Comparison of ENCODE assay signal across 1 cellular context in the genomic region with DNA sequence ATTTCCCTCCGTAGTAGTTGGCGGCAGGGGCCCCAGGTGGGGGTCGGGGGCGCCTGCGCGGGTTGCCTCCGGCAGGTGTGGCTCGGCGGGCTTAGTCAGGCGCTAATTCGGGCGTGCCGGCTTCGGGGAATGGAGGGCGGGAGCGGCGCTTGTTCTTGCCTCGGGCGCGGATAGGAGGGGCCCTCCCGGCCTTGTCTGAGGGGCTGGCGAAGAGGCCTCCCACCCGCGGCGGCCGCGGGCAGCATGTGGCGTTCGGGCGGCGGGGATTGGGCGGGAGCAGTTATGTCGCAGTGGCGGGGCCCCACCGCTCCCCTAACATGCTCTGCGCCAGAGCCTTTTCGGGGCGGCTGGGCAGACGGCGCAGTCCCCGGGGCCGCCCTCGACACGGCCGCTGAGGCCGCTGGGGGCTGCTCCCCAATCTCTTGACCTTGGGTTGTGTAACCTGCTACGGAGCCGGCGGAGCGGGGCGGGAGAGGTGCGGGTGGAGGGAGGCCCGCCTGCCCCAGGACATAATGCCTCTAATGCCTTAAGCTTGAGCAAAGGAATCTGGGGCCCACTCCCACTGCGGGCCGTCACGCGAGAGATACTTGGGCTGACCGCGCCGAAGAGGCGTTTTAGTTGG.
TF ChIP-seq lines count a peak whose summit lies in the region.

No MANE protein-coding gene starts in this region.

TF ChIP-seq in K562, 482 proteins besides CTCF, POLR2A, EP300 and RAD21 (continued from another document and continues in another):
- TF ChIP-seq, protein P1, sequence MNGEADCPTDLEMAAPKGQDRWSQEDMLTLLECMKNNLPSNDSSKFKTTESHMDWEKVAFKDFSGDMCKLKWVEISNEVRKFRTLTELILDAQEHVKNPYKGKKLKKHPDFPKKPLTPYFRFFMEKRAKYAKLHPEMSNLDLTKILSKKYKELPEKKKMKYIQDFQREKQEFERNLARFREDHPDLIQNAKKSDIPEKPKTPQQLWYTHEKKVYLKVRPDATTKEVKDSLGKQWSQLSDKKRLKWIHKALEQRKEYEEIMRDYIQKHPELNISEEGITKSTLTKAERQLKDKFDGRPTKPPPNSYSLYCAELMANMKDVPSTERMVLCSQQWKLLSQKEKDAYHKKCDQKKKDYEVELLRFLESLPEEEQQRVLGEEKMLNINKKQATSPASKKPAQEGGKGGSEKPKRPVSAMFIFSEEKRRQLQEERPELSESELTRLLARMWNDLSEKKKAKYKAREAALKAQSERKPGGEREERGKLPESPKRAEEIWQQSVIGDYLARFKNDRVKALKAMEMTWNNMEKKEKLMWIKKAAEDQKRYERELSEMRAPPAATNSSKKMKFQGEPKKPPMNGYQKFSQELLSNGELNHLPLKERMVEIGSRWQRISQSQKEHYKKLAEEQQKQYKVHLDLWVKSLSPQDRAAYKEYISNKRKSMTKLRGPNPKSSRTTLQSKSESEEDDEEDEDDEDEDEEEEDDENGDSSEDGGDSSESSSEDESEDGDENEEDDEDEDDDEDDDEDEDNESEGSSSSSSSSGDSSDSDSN (IDR thresholded peaks at IDR 0.05; ENCODE audit: borderline replicate concordance in 1 of 2, low read depth in 2 of 2, low read length in 2 of 2), result no peak
- TF ChIP-seq KDM4B (IDR thresholded peaks at IDR 0.05; ENCODE audit: borderline replicate concordance in 2 of 2, low read depth in 1 of 2) (no peak), SUPT5H (IDR thresholded peaks at IDR 0.05) (no peak), ZFP36 (IDR thresholded peaks at IDR 0.05; ENCODE audit: low read depth, low read length, partially characterized antibody) (no peak), KAT2B (IDR thresholded peaks at IDR 0.05; ENCODE audit: low read depth, low read length) (no peak), BRCA1 (IDR thresholded peaks at IDR 0.05) (no peak), BRCA1 (CRISPR knock-in tag; IDR thresholded peaks at IDR 0.05) (no peak), RB1 (IDR thresholded peaks at IDR 0.05; ENCODE audit: low read depth) (0 out of 2 replicates have a peak, but pooled peaks have one; percentile 28), C11orf30 (IDR thresholded peaks at IDR 0.05; ENCODE audit: low read depth) (no peak), BACH1 (tag; IDR thresholded peaks at IDR 0.05) (no peak), ZBED1 (IDR thresholded peaks at IDR 0.05) (no peak), CBFA2T3 (IDR thresholded peaks at IDR 0.05) (no peak), FOXO4 (CRISPR knock-in tag; IDR thresholded peaks at IDR 0.05) (no peak), E2F5 (CRISPR knock-in tag; IDR thresholded peaks at IDR 0.05) (0 out of 2 replicates have a peak, but pooled peaks have one; percentile 47), SIX5 (IDR thresholded peaks at IDR 0.05; ENCODE audit: borderline replicate concordance in 1 of 2, insufficient read depth in 1 of 2, low read depth in 1 of 2, low read length in 2 of 2) (no peak), CTBP1 (IDR thresholded peaks at IDR 0.05; ENCODE audit: borderline replicate concordance) (no peak), HMGN3 (IDR thresholded peaks at IDR 0.05; ENCODE audit: borderline replicate concordance, extremely low read depth, insufficient read length, low read depth, low read length) (no peak), BMI1 (IDR thresholded peaks at IDR 0.05; ENCODE audit: low read length) (no peak), ETV5 (CRISPR knock-in tag; IDR thresholded peaks at IDR 0.05; ENCODE audit: low read depth) (no peak), ZNF24 (IDR thresholded peaks at IDR 0.05) (no peak), COPS2 (conservative IDR thresholded peaks at IDR 0.05) (no peak)
- TF ChIP-seq, protein P2, sequence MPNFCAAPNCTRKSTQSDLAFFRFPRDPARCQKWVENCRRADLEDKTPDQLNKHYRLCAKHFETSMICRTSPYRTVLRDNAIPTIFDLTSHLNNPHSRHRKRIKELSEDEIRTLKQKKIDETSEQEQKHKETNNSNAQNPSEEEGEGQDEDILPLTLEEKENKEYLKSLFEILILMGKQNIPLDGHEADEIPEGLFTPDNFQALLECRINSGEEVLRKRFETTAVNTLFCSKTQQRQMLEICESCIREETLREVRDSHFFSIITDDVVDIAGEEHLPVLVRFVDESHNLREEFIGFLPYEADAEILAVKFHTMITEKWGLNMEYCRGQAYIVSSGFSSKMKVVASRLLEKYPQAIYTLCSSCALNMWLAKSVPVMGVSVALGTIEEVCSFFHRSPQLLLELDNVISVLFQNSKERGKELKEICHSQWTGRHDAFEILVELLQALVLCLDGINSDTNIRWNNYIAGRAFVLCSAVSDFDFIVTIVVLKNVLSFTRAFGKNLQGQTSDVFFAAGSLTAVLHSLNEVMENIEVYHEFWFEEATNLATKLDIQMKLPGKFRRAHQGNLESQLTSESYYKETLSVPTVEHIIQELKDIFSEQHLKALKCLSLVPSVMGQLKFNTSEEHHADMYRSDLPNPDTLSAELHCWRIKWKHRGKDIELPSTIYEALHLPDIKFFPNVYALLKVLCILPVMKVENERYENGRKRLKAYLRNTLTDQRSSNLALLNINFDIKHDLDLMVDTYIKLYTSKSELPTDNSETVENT (CRISPR knock-in tag; IDR thresholded peaks at IDR 0.05), result no peak
- TF ChIP-seq, protein P3, sequence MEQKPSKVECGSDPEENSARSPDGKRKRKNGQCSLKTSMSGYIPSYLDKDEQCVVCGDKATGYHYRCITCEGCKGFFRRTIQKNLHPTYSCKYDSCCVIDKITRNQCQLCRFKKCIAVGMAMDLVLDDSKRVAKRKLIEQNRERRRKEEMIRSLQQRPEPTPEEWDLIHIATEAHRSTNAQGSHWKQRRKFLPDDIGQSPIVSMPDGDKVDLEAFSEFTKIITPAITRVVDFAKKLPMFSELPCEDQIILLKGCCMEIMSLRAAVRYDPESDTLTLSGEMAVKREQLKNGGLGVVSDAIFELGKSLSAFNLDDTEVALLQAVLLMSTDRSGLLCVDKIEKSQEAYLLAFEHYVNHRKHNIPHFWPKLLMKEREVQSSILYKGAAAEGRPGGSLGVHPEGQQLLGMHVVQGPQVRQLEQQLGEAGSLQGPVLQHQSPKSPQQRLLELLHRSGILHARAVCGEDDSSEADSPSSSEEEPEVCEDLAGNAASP (IDR thresholded peaks at IDR 0.05), result no peak
- TF ChIP-seq, protein P4, sequence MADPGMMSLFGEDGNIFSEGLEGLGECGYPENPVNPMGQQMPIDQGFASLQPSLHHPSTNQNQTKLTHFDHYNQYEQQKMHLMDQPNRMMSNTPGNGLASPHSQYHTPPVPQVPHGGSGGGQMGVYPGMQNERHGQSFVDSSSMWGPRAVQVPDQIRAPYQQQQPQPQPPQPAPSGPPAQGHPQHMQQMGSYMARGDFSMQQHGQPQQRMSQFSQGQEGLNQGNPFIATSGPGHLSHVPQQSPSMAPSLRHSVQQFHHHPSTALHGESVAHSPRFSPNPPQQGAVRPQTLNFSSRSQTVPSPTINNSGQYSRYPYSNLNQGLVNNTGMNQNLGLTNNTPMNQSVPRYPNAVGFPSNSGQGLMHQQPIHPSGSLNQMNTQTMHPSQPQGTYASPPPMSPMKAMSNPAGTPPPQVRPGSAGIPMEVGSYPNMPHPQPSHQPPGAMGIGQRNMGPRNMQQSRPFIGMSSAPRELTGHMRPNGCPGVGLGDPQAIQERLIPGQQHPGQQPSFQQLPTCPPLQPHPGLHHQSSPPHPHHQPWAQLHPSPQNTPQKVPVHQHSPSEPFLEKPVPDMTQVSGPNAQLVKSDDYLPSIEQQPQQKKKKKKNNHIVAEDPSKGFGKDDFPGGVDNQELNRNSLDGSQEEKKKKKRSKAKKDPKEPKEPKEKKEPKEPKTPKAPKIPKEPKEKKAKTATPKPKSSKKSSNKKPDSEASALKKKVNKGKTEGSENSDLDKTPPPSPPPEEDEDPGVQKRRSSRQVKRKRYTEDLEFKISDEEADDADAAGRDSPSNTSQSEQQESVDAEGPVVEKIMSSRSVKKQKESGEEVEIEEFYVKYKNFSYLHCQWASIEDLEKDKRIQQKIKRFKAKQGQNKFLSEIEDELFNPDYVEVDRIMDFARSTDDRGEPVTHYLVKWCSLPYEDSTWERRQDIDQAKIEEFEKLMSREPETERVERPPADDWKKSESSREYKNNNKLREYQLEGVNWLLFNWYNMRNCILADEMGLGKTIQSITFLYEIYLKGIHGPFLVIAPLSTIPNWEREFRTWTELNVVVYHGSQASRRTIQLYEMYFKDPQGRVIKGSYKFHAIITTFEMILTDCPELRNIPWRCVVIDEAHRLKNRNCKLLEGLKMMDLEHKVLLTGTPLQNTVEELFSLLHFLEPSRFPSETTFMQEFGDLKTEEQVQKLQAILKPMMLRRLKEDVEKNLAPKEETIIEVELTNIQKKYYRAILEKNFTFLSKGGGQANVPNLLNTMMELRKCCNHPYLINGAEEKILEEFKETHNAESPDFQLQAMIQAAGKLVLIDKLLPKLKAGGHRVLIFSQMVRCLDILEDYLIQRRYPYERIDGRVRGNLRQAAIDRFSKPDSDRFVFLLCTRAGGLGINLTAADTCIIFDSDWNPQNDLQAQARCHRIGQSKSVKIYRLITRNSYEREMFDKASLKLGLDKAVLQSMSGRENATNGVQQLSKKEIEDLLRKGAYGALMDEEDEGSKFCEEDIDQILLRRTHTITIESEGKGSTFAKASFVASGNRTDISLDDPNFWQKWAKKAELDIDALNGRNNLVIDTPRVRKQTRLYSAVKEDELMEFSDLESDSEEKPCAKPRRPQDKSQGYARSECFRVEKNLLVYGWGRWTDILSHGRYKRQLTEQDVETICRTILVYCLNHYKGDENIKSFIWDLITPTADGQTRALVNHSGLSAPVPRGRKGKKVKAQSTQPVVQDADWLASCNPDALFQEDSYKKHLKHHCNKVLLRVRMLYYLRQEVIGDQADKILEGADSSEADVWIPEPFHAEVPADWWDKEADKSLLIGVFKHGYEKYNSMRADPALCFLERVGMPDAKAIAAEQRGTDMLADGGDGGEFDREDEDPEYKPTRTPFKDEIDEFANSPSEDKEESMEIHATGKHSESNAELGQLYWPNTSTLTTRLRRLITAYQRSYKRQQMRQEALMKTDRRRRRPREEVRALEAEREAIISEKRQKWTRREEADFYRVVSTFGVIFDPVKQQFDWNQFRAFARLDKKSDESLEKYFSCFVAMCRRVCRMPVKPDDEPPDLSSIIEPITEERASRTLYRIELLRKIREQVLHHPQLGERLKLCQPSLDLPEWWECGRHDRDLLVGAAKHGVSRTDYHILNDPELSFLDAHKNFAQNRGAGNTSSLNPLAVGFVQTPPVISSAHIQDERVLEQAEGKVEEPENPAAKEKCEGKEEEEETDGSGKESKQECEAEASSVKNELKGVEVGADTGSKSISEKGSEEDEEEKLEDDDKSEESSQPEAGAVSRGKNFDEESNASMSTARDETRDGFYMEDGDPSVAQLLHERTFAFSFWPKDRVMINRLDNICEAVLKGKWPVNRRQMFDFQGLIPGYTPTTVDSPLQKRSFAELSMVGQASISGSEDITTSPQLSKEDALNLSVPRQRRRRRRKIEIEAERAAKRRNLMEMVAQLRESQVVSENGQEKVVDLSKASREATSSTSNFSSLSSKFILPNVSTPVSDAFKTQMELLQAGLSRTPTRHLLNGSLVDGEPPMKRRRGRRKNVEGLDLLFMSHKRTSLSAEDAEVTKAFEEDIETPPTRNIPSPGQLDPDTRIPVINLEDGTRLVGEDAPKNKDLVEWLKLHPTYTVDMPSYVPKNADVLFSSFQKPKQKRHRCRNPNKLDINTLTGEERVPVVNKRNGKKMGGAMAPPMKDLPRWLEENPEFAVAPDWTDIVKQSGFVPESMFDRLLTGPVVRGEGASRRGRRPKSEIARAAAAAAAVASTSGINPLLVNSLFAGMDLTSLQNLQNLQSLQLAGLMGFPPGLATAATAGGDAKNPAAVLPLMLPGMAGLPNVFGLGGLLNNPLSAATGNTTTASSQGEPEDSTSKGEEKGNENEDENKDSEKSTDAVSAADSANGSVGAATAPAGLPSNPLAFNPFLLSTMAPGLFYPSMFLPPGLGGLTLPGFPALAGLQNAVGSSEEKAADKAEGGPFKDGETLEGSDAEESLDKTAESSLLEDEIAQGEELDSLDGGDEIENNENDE (IDR thresholded peaks at IDR 0.05; ENCODE audit: low read depth, low read length), result no peak
- TF ChIP-seq, protein P5, sequence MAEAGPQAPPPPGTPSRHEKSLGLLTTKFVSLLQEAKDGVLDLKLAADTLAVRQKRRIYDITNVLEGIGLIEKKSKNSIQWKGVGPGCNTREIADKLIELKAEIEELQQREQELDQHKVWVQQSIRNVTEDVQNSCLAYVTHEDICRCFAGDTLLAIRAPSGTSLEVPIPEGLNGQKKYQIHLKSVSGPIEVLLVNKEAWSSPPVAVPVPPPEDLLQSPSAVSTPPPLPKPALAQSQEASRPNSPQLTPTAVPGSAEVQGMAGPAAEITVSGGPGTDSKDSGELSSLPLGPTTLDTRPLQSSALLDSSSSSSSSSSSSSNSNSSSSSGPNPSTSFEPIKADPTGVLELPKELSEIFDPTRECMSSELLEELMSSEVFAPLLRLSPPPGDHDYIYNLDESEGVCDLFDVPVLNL (CRISPR knock-in tag; IDR thresholded peaks at IDR 0.05; ENCODE audit: low read depth), result no peak
- TF ChIP-seq, protein P6, sequence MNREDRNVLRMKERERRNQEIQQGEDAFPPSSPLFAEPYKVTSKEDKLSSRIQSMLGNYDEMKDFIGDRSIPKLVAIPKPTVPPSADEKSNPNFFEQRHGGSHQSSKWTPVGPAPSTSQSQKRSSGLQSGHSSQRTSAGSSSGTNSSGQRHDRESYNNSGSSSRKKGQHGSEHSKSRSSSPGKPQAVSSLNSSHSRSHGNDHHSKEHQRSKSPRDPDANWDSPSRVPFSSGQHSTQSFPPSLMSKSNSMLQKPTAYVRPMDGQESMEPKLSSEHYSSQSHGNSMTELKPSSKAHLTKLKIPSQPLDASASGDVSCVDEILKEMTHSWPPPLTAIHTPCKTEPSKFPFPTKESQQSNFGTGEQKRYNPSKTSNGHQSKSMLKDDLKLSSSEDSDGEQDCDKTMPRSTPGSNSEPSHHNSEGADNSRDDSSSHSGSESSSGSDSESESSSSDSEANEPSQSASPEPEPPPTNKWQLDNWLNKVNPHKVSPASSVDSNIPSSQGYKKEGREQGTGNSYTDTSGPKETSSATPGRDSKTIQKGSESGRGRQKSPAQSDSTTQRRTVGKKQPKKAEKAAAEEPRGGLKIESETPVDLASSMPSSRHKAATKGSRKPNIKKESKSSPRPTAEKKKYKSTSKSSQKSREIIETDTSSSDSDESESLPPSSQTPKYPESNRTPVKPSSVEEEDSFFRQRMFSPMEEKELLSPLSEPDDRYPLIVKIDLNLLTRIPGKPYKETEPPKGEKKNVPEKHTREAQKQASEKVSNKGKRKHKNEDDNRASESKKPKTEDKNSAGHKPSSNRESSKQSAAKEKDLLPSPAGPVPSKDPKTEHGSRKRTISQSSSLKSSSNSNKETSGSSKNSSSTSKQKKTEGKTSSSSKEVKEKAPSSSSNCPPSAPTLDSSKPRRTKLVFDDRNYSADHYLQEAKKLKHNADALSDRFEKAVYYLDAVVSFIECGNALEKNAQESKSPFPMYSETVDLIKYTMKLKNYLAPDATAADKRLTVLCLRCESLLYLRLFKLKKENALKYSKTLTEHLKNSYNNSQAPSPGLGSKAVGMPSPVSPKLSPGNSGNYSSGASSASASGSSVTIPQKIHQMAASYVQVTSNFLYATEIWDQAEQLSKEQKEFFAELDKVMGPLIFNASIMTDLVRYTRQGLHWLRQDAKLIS (CRISPR knock-in tag; IDR thresholded peaks at IDR 0.05), result peak; percentile 62
